19 cellular contexts compared by ENCODE assay signal in genomic region chr4:34181891-34182290, GRCh38.
A peak's percentile ranks its signal among the peaks of the same experiment; 100 is the strongest.
DNase-seq lines count a peak whose midpoint lies in the region; ATAC-seq and TF ChIP-seq lines count a peak whose summit lies in the region.
"Had no signal": no experiment of that assay in that cellular context is flagged by ENCODE, and none has a peak within 500 bp of the region (broad histone marks: within the 10 kb centered on the region; RNA-seq: fewer than 3 reads in every experiment).

No MANE protein-coding gene starts in this region.

- H3K9ac ChIP-seq in SK-N-SH (no peak overlapping the region), smooth muscle cell (ENCODE audit: low read depth) (peak overlapping the region; percentile 59)
- H3K9ac ChIP-seq: parathyroid adenoma had no signal

- TF ChIP-seq RAD21 in SK-N-SH (IDR thresholded peaks at IDR 0.05; ENCODE audit: low read length): no peak

- CTCF ChIA-PET in SK-N-SH (lab: Yijun Ruan, JAX): no interaction called here

- TF ChIP-seq EP300 in SK-N-SH (IDR thresholded peaks at IDR 0.05; ENCODE audit: borderline replicate concordance in 1 of 2, low read depth in 1 of 2, low read length in 1 of 2): no peak

- H3K79me2 ChIP-seq in SK-N-SH (ENCODE audit: insufficient read depth) (no peaks in the 10 kb centered on the region), smooth muscle cell (ENCODE audit: low read depth) (no peaks in the 10 kb centered on the region)
- H3K79me2 ChIP-seq: parathyroid adenoma had no signal

- intact Hi-C loops in thyroid gland (cut with DNase I): no loop called here
- intact Hi-C loops in lower leg skin (cut with DNase I; ENCODE audit: low total_unique reads): no loop called here

- no peaks in the 10 kb centered on the region for H3K9me2 ChIP-seq in SK-N-SH

- H3K4me2 ChIP-seq in SK-N-SH (no peak overlapping the region), smooth muscle cell (peak overlapping the region; percentile 63)

- H3F3A ChIP-seq in SK-N-SH (replicated peaks; ENCODE audit: insufficient read depth) (peaks cover 11% of the 10 kb centered on the region), smooth muscle cell (ENCODE audit: low read depth) (peaks cover 4% of the 10 kb centered on the region)

- 70% methylated on average over 2 of the region's 2 CpGs for WGBS in SK-N-SH (ENCODE audit: low lambda C conversion rate)
- WGBS in smooth muscle cell (ENCODE audit: low lambda C conversion rate): 47% methylated on average over 2 of the region's 2 CpGs
- WGBS in thyroid gland, 2 donors: 82 to 84% methylated on average over 2 of the region's 2 CpGs
- WGBS in lower leg skin, 2 donors: 77 to 81% methylated on average over 2 of the region's 2 CpGs

- POLR2A ChIA-PET in SK-N-SH (lab: Yijun Ruan, JAX): no interaction called here

- H3K27me3 ChIP-seq in SK-N-SH (ENCODE audit: insufficient read depth): no peaks in the 10 kb centered on the region
- H3K27me3 ChIP-seq in smooth muscle cell (ENCODE audit: low read depth): no peaks in the 10 kb centered on the region
- H3K27me3 ChIP-seq in thyroid gland: no peaks in the 10 kb centered on the region
- H3K27me3 ChIP-seq: transverse colon had no signal

- H3K9me3 ChIP-seq in SK-N-SH (no peaks in the 10 kb centered on the region), smooth muscle cell (replicated peaks; ENCODE audit: low read depth) (no peaks in the 10 kb centered on the region), thyroid gland (no peaks in the 10 kb centered on the region)
- H3K9me3 ChIP-seq: transverse colon had no signal

- H4K20me1 ChIP-seq in SK-N-SH (ENCODE audit: insufficient read depth): no peaks in the 10 kb centered on the region
- no peaks in the 10 kb centered on the region for H4K20me1 ChIP-seq in smooth muscle cell (ENCODE audit: low read depth)

- H2AFZ ChIP-seq in SK-N-SH (ENCODE audit: low read depth) (no peak overlapping the region), smooth muscle cell (ENCODE audit: low read depth) (peak overlapping the region; percentile 64)
- H2AFZ ChIP-seq: parathyroid adenoma had no signal

- TF ChIP-seq POLR2A in thyroid gland (IDR thresholded peaks at IDR 0.05) (no peak), lower leg skin (IDR thresholded peaks at IDR 0.05) (no peak)

- DNase-seq in SK-N-SH (no peak), RPMI7951 (ENCODE audit: low read depth) (peak; percentile 19), fibroblast of pulmonary artery (ENCODE audit: low read depth) (peak; percentile 96), smooth muscle cell (lab: John Stamatoyannopoulos, UW; ENCODE audit: unreplicated experiment) (no peak), thyroid gland (no peak), lower leg skin (ENCODE audit: low spot score in 2 of 2) (no peak)
- DNase-seq: activated CD4-positive, alpha-beta T cell treated with anti-CD3 and anti-CD28 coated beads, Interleukin-2, amount 50 U/mL, for 1 hour; activated T-cell treated with anti-CD3 and anti-CD28 coated beads for 4 hours; CD4-positive, CD25-positive, alpha-beta regulatory T cell; DMS79 treated with DMSO at 0.1 percent for 48 hours; naive B cell; NCI-H446 treated with DMSO at 0.1 percent for 48 hours; stimulated activated naive B cell treated with anti-CD40 and anti-IgM and Interleukin-4, amounts not matched to agents 10 μg/mL and 1 μg/mL and 100 μg/mL, for 72 hours; transverse colon had no signal

- H3K27ac ChIP-seq in SK-N-SH (ENCODE audit: low read depth in 2 of 2, low read length in 1 of 2): peak overlapping the region in 1 of 2 experiments; percentile 84; a peak in 2 of 4 replicates
- peak overlapping the region; percentile 90 for H3K27ac ChIP-seq in smooth muscle cell (ENCODE audit: low read depth)
- H3K27ac ChIP-seq in thyroid gland: no peak overlapping the region
- H3K27ac ChIP-seq: 22Rv1, parathyroid adenoma, SK-N-MC, transverse colon had no signal

- TF ChIP-seq CTCF in SK-N-SH (IDR thresholded peaks at IDR 0.05) (no peak), fibroblast of pulmonary artery (IDR thresholded peaks at IDR 0.05; ENCODE audit: low read length, missing control alignments) (no peak), smooth muscle cell (IDR thresholded peaks at IDR 0.05; ENCODE audit: borderline replicate concordance, insufficient read depth, poor library complexity, severe bottlenecking) (no peak), thyroid gland (IDR thresholded peaks at IDR 0.05) (no peak), lower leg skin (IDR thresholded peaks at IDR 0.05) (no peak)

- H3K4me3 ChIP-seq in SK-N-SH (ENCODE audit: low read depth in 2 of 2, low read length in 1 of 2) (no peak overlapping the region), fibroblast of pulmonary artery (replicated peaks; ENCODE audit: low read depth, low read length) (peak overlapping the region; percentile 19), smooth muscle cell (no peak overlapping the region), thyroid gland (replicated peaks in 1 of 3) (no peak overlapping the region), lower leg skin (ENCODE audit: low read depth, poor library complexity, severe bottlenecking) (no peak overlapping the region)
- H3K4me3 ChIP-seq: SK-N-MC, transverse colon had no signal

- H3K4me1 ChIP-seq in SK-N-SH (ENCODE audit: control insufficient read depth in 1 of 2, insufficient read depth in 2 of 2, low read depth in 1 of 2, low read length in 1 of 2) (peaks cover 0 to 14% of the 10 kb centered on the region in 2 experiments; a peak in 1 of 4 replicates), smooth muscle cell (ENCODE audit: low read depth) (peaks cover 14% of the 10 kb centered on the region), thyroid gland (peaks cover 0 to 8% of the 10 kb centered on the region in 2 donors)
- H3K4me1 ChIP-seq: parathyroid adenoma, transverse colon had no signal

- no peak for ATAC-seq in SK-N-SH treated with all-trans-retinoic acid at 6 μM for 48 hours
- no peak for ATAC-seq in GM21381 (IDR thresholded peaks at IDR 0.05; ENCODE audit: unreplicated experiment)
- ATAC-seq: stimulated activated naive B cell treated with anti-CD40 and anti-IgM and Interleukin-4, amounts not matched to agents 10 μg/mL and 1 μg/mL and 100 μg/mL, for 72 hours had no signal

- H3K36me3 ChIP-seq in SK-N-SH (replicated peaks in 1 of 2; ENCODE audit: control insufficient read depth in 1 of 2, insufficient read depth in 2 of 2, low read length in 1 of 2) (no peaks in the 10 kb centered on the region), smooth muscle cell (ENCODE audit: low read depth) (no peaks in the 10 kb centered on the region), thyroid gland (no peaks in the 10 kb centered on the region)
- H3K36me3 ChIP-seq: transverse colon had no signal

TF ChIP-seq in SK-N-SH treated with all-trans-retinoic acid at 6 μM for 48 hours, 23 proteins besides CTCF, POLR2A, EP300 and RAD21:
- TF ChIP-seq ISL1 (CRISPR knock-in tag; IDR thresholded peaks at IDR 0.05) (peak; percentile 6; the same call in 1 of the 2 replicates), CREB5 (CRISPR knock-in tag; IDR thresholded peaks at IDR 0.05; ENCODE audit: low read depth) (no peak)

TF ChIP-seq in SK-N-SH, 30 proteins besides CTCF, POLR2A, EP300 and RAD21 (continues in another document):
- TF ChIP-seq MXI1 (IDR thresholded peaks at IDR 0.05; ENCODE audit: low read depth, low read length) (no peak), FOXJ3 (CRISPR knock-in tag; IDR thresholded peaks at IDR 0.05) (no peak), REST (IDR thresholded peaks at IDR 0.05; ENCODE audit: low read depth, low read length) (no peak), JUND (IDR thresholded peaks at IDR 0.05) (no peak), FOSL2 (IDR thresholded peaks at IDR 0.05; ENCODE audit: borderline replicate concordance, low read depth) (no peak), TCF12 (IDR thresholded peaks at IDR 0.05) (no peak), FOXM1 (IDR thresholded peaks at IDR 0.05; ENCODE audit: low read depth) (no peak), IRF3 (IDR thresholded peaks at IDR 0.05; ENCODE audit: low read depth, low read length) (no peak), MAX (IDR thresholded peaks at IDR 0.05; ENCODE audit: low read depth) (no peak), GATA2 (CRISPR knock-in tag; IDR thresholded peaks at IDR 0.05) (no peak), ELF1 (IDR thresholded peaks at IDR 0.05) (no peak), MEF2A (IDR thresholded peaks at IDR 0.05; ENCODE audit: borderline replicate concordance, low read depth) (no peak)

Comparison
In these comparisons a context has a peak if more than half of its experiments do, and no peak if none do; other contexts are left out.
1. DNase-seq: peak in RPMI7951 (single experiment) and fibroblast of pulmonary artery (single experiment); none in SK-N-SH (single experiment), smooth muscle cell (single experiment), thyroid gland (0 of 2) and lower leg skin (0 of 2).